ENCODE assay signal across 8 cellular contexts in genomic region chr5:173581408-173582197, GRCh38. TPM values are rescaled to one million over a fixed set of nuclear protein-coding genes. Genes with fewer than 3 reads are reported as not detected.
A peak's percentile ranks its signal among the peaks of the same experiment; 100 is the strongest.
DNase-seq lines count a peak whose midpoint lies in the region; ATAC-seq and TF ChIP-seq lines count a peak whose summit lies in the region.

No MANE protein-coding gene starts in this region.

- no peaks in the 10 kb centered on the region for H3K9me2 ChIP-seq in HCT116 (ENCODE audit: insufficient read depth)

- H3K9ac ChIP-seq in HCT116 (ENCODE audit: low read length), result no peak overlapping the region

- H3K79me2 ChIP-seq in HCT116 (ENCODE audit: insufficient read depth, low read length), result no peaks in the 10 kb centered on the region

- no peak overlapping the region for H3K4me2 ChIP-seq in HCT116 (ENCODE audit: low read length)

- no peaks in the 10 kb centered on the region for H3K27me3 Mint-ChIP-seq in T-helper 2 cell treated with Interferon-gamma antibody and Interleukin-4, amounts not matched to agents 5 μg/mL and 100 μg/mL, for 36 hours (ENCODE audit: low read depth)
- H3K27me3 Mint-ChIP-seq in chondrocyte (ENCODE audit: low read depth), result no peaks in the 10 kb centered on the region

- peaks cover 4 to 5% of the 10 kb centered on the region in 2 experiments; a peak in 2 of 4 replicates for H3K9me3 ChIP-seq in HCT116 (ENCODE audit: control insufficient read depth in 1 of 2, insufficient read depth in 1 of 2, low read depth in 1 of 2, low read length in 2 of 2)

- CTCF ChIA-PET in HCT116 (lab: Charles Lee), result interaction anchor here (0.6 to 1.1 kb wide), 3 partner anchors 8 to 288 kb away, joined by 3 to 13 read pairs (median 3); no protein-coding TSS in a partner anchor

- POLR2A ChIA-PET in HCT116 (lab: Charles Lee), result no interaction called here

- DNase-seq in CD1c-positive myeloid dendritic cell (ENCODE audit: extremely low spot score) (peak; percentile 37), HCT116 (ENCODE audit: low read depth, low spot score) (peak; percentile 35), chondrocyte (ENCODE audit: low spot score) (no peak), midbrain (lab: John Stamatoyannopoulos, UW) (peak; percentile 31), GF-D8 (lab: John Stamatoyannopoulos, UW) (no peak), NCI-H2081 (lab: John Stamatoyannopoulos, UW) (no peak), NCI-H226 (no peak)
- DNase-seq in T-helper 2 cell treated with Interferon-gamma antibody and Interleukin-4, amounts not matched to agents 5 μg/mL and 100 μg/mL, for 36 hours (ENCODE audit: low spot score), result peak; percentile 25

- H3K27me3 ChIP-seq in HCT116 (ENCODE audit: insufficient read depth, low read length), result no peaks in the 10 kb centered on the region

- BruUV-seq in HCT116 (replicated peaks; lab: Mats Ljungman, UMichigan), result no TSS peak

- H3K9me3 Mint-ChIP-seq in T-helper 2 cell treated with Interferon-gamma antibody and Interleukin-4, amounts not matched to agents 5 μg/mL and 100 μg/mL, for 36 hours, result peaks cover 11% of the 10 kb centered on the region
- peaks cover 16% of the 10 kb centered on the region for H3K9me3 Mint-ChIP-seq in chondrocyte (ENCODE audit: low read depth)

- H4K20me1 ChIP-seq in HCT116 (ENCODE audit: insufficient read depth), result no peaks in the 10 kb centered on the region

- H3K36me3 Mint-ChIP-seq in T-helper 2 cell treated with Interferon-gamma antibody and Interleukin-4, amounts not matched to agents 5 μg/mL and 100 μg/mL, for 36 hours (ENCODE audit: low read depth), result peaks cover under 1% of the 10 kb centered on the region
- peaks cover 10% of the 10 kb centered on the region for H3K36me3 Mint-ChIP-seq in chondrocyte (ENCODE audit: low read depth)

- no peak overlapping the region for H3K27ac Mint-ChIP-seq in T-helper 2 cell treated with Interferon-gamma antibody and Interleukin-4, amounts not matched to agents 5 μg/mL and 100 μg/mL, for 36 hours
- peak overlapping the region; percentile 91 for H3K27ac Mint-ChIP-seq in chondrocyte (ENCODE audit: unreplicated experiment)

- H3K4me1 Mint-ChIP-seq in T-helper 2 cell treated with Interferon-gamma antibody and Interleukin-4, amounts not matched to agents 5 μg/mL and 100 μg/mL, for 36 hours (ENCODE audit: low read depth), result no peaks in the 10 kb centered on the region
- H3K4me1 Mint-ChIP-seq in chondrocyte (ENCODE audit: low read depth), result peaks cover 42% of the 10 kb centered on the region

- no peak for TF ChIP-seq POLR2A in HCT116 (IDR thresholded peaks at IDR 0.05; ENCODE audit: borderline replicate concordance, extremely low read depth, insufficient read depth, insufficient read length)

- RAD21 ChIA-PET in HCT116 (lab: Charles Lee; ENCODE audit: low non-redundant PET in 1 of 2, low total read pairs in 2 of 2, uncharacterized antibody in 2 of 2, unreplicated experiment in 2 of 2), result interaction anchor here in 1 of 2 experiments (0.6 kb wide), 1 partner anchor 9 kb away, joined by 4 read pairs; no protein-coding TSS in a partner anchor

- H3K27ac ChIP-seq in HCT116 (ENCODE audit: low read depth, low read length), result no peak overlapping the region

- H3K4me1 ChIP-seq in HCT116 (ENCODE audit: control insufficient read depth in 1 of 2, insufficient read depth in 2 of 2, low read length in 2 of 2), result no peaks in the 10 kb centered on the region

- intact Hi-C loops in HCT116 (cut with micrococcal nuclease), result loop anchor here (1.0 kb wide), 1 partner anchor 874 kb away; no protein-coding TSS in a partner anchor

- no peak overlapping the region for H2AFZ ChIP-seq in HCT116 (ENCODE audit: low read depth, low read length, poor library complexity, severe bottlenecking)

- peak; percentile 94 for ATAC-seq in HCT116

- TF ChIP-seq CTCF in HCT116 (IDR thresholded peaks at IDR 0.05 in 2 of 3, conservative IDR thresholded peaks at IDR 0.05 in 1 of 3; ENCODE audit: borderline replicate concordance in 1 of 3, insufficient read depth in 1 of 3, low read depth in 2 of 3, low read length in 2 of 3) (peak; percentile 71 to 96 (median 91)), chondrocyte (IDR thresholded peaks at IDR 0.05) (peak; percentile 89)

- H3K4me3 Mint-ChIP-seq in T-helper 2 cell treated with Interferon-gamma antibody and Interleukin-4, amounts not matched to agents 5 μg/mL and 100 μg/mL, for 36 hours, result no peak overlapping the region
- H3K4me3 Mint-ChIP-seq in chondrocyte (ENCODE audit: unreplicated experiment), result no peak overlapping the region

- H3K4me3 ChIP-seq in HCT116 (replicated peaks in 1 of 2; ENCODE audit: low read depth in 1 of 2, low read length in 2 of 2), result no peak overlapping the region

- no peaks in the 10 kb centered on the region for H3K36me3 ChIP-seq in HCT116 (ENCODE audit: control insufficient read depth in 1 of 2, insufficient read depth in 2 of 2, low read length in 2 of 2)

- TF ChIP-seq RAD21 in HCT116 (IDR thresholded peaks at IDR 0.05; ENCODE audit: low read depth), result peak; percentile 72

TF ChIP-seq in HCT116, 20 proteins besides CTCF, POLR2A, EP300 and RAD21:
- peak; percentile 14 for TF ChIP-seq YY1 (IDR thresholded peaks at IDR 0.05; ENCODE audit: extremely low read depth, insufficient replicate concordance, low read depth, low read length)
- peak; percentile 57 for TF ChIP-seq MAX (IDR thresholded peaks at IDR 0.05)
- no peak for TF ChIP-seq ZFX (IDR thresholded peaks at IDR 0.05)
- no peak for TF ChIP-seq CEBPB (IDR thresholded peaks at IDR 0.05; ENCODE audit: low read depth)
- TF ChIP-seq POLR2AphosphoS5 (IDR thresholded peaks at IDR 0.05; ENCODE audit: low read depth, low read length), result no peak
- no peak for TF ChIP-seq ATF3 (IDR thresholded peaks at IDR 0.05)
- no peak for TF ChIP-seq REST (IDR thresholded peaks at IDR 0.05; ENCODE audit: low read depth)

RNA-seq across cellular contexts. Expression of gene BOD1, which starts 34.8 kb away (rescaled TPM):
- total RNA-seq in HCT116 (2021; ENCODE audit: unreplicated experiment), result 60.2 TPM
- polyA plus RNA-seq in HCT116 (2012), result 50.5 and 64.2 TPM in 2 replicates
- total RNA-seq in chondrocyte, result 62.0 to 71.6 TPM (median 70.9 TPM) in 3 replicates

Comparison
In these comparisons a context has a peak if more than half of its experiments do, and no peak if none do; other contexts are left out.
1. DNase-seq: peak in CD1c-positive myeloid dendritic cell (single experiment), HCT116 (single experiment), T-helper 2 cell treated with Interferon-gamma antibody and Interleukin-4, amounts not matched to agents 5 μg/mL and 100 μg/mL, for 36 hours (single experiment) and midbrain (single experiment); none in chondrocyte (single experiment), GF-D8 (single experiment), NCI-H2081 (0 of 2) and NCI-H226 (single experiment).